Comparison of ENCODE assay signal across 16 cellular contexts in genomic region chr14:69632154-69632553, GRCh38. TPM values are rescaled to one million over a fixed set of nuclear protein-coding genes. Genes with fewer than 3 reads are reported as not detected.
DNase-seq lines count a peak whose midpoint lies in the region; ATAC-seq, FAIRE-seq and TF ChIP-seq lines count a peak whose summit lies in the region.
"Had no signal": no experiment of that assay in that cellular context is flagged by ENCODE, and none has a peak within 500 bp of the region (broad histone marks: within the 10 kb centered on the region; RNA-seq: fewer than 3 reads in every experiment).

No MANE protein-coding gene starts in this region.

- TF ChIP-seq EP300 in K562 (IDR thresholded peaks at IDR 0.05; ENCODE audit: low read length) (no peak), suprapubic skin (IDR thresholded peaks at IDR 0.05) (no peak)

- H3K36me3 ChIP-seq in K562 (ENCODE audit: control insufficient read depth, insufficient read depth, low read length), result peaks cover 3% of the 10 kb centered on the region; the same call in 2 of the 3 replicates
- no peaks in the 10 kb centered on the region for H3K36me3 ChIP-seq in suprapubic skin
- H3K36me3 ChIP-seq: adrenal gland, tibial artery had no signal

- H3K9ac ChIP-seq in K562 (ENCODE audit: insufficient read depth in 1 of 2, low read depth in 2 of 2, low read length in 2 of 2), result peak overlapping the region in 1 of 2 experiments; percentile 67; a peak in 1 of 4 replicates

- FAIRE-seq in HTR-8/SVneo (lab: Jason Lieb, UNC) (peak; percentile 31), K562 (lab: Jason Lieb, UNC) (no peak)
- FAIRE-seq: endometrium, RCC 7860 had no signal

- TF ChIP-seq POLR2A in K562 (conservative IDR thresholded peaks at IDR 0.05), result no peak
- TF ChIP-seq POLR2A in suprapubic skin (IDR thresholded peaks at IDR 0.05), result no peak

- H3K27ac ChIP-seq in K562 (ENCODE audit: extremely low read depth, low read depth, low read length) (no peak overlapping the region), suprapubic skin (no peak overlapping the region)
- H3K27ac ChIP-seq: tibial artery had no signal

- no peaks in the 10 kb centered on the region for H3K9me3 ChIP-seq in K562 (replicated peaks; ENCODE audit: control insufficient read depth, insufficient read depth, low read depth, low read length)
- H3K9me3 ChIP-seq in suprapubic skin, result no peaks in the 10 kb centered on the region
- H3K9me3 ChIP-seq: adrenal gland, tibial artery had no signal

- in situ Hi-C loops in K562 (cut with MboI), result no loop called here

- H3K4me1 ChIP-seq in K562 (replicated peaks in 1 of 2; ENCODE audit: control insufficient read depth in 2 of 2, insufficient read depth in 2 of 2, low read length in 2 of 2) (peaks cover 9 to 82% of the 10 kb centered on the region in 2 experiments; a peak in 4 of 5 replicates), suprapubic skin (peaks cover 79% of the 10 kb centered on the region)

- TF ChIP-seq RAD21 in K562 (CRISPR knock-in tag; conservative IDR thresholded peaks at IDR 0.05 in 1 of 2, IDR thresholded peaks at IDR 0.05 in 1 of 2), result no peak

- intact Hi-C loops in CD14-positive monocyte (cut with micrococcal nuclease) (no loop called here), K562 (cut with micrococcal nuclease) (no loop called here)

- peaks cover 0 to 2% (median 0%) of the 10 kb centered on the region in 7 donors for H3K9me3 Mint-ChIP-seq in CD14-positive monocyte
- no peaks in the 10 kb centered on the region for H3K9me3 Mint-ChIP-seq in naive thymus-derived CD8-positive, alpha-beta T cell

- peak overlapping the region; percentile 76 to 89 (median 86) for H3K27ac Mint-ChIP-seq in CD14-positive monocyte
- peak overlapping the region in 6 of 10 donors; percentile 19 to 91 (median 42) for H3K27ac Mint-ChIP-seq in naive thymus-derived CD8-positive, alpha-beta T cell

- peak overlapping the region; percentile 49 to 77 for H3K4me3 Mint-ChIP-seq in CD14-positive monocyte
- H3K4me3 Mint-ChIP-seq in naive thymus-derived CD8-positive, alpha-beta T cell, result no peak overlapping the region

- no peak for ATAC-seq in K562
- ATAC-seq in naive thymus-derived CD8-positive, alpha-beta T cell, result no peak
- no peak for ATAC-seq in GM21360 (IDR thresholded peaks at IDR 0.05; ENCODE audit: unreplicated experiment)
- no peak for ATAC-seq in GM18858 (IDR thresholded peaks at IDR 0.05; ENCODE audit: unreplicated experiment)
- ATAC-seq: HCT116 had no signal

- no peak overlapping the region for H2AFZ ChIP-seq in K562 (ENCODE audit: low read depth, low read length)

- BruUV-seq in K562 (replicated peaks; lab: Mats Ljungman, UMichigan), result no TSS peak

- H3K27me3 ChIP-seq in K562 (ENCODE audit: control insufficient read depth in 2 of 2, insufficient read depth in 2 of 2, low read length in 2 of 2) (no peaks in the 10 kb centered on the region), suprapubic skin (no peaks in the 10 kb centered on the region)
- H3K27me3 ChIP-seq: adrenal gland, tibial artery had no signal

- no peaks in the 10 kb centered on the region for H4K20me1 ChIP-seq in K562 (replicated peaks; ENCODE audit: control insufficient read depth, insufficient read depth, low read length)

- DNase-seq in CD14-positive monocyte (ENCODE audit: low spot score) (no peak), HTR-8/SVneo (ENCODE audit: insufficient read length, low spot score) (no peak), K562 (ENCODE audit: extremely low read depth in 1 of 4, low spot score in 3 of 4) (no peak), suprapubic skin (ENCODE audit: low spot score in 2 of 2) (no peak)
- no peak for DNase-seq in naive thymus-derived CD8-positive, alpha-beta T cell
- DNase-seq in stimulated activated CD4-positive, alpha-beta T cell treated with anti-CD3 and anti-CD28 coated beads, Interleukin-4, amount 100 ng/mL, for 1 hour, result no peak
- DNase-seq: activated CD4-positive, alpha-beta T cell treated with anti-CD3 and anti-CD28 coated beads for 4 hours; NCI-H1417 treated with DMSO at 0.1 percent for 48 hours; nucleus accumbens; tibial artery had no signal

- peaks cover 99% of the 10 kb centered on the region for H3K79me2 ChIP-seq in K562 (ENCODE audit: control insufficient read depth, insufficient read depth, low read length)

- H3K9me1 ChIP-seq in K562 (ENCODE audit: control insufficient read depth, insufficient read depth, low read length), result no peaks in the 10 kb centered on the region

- H3K36me3 Mint-ChIP-seq in CD14-positive monocyte, result peaks cover 20 to 38% of the 10 kb centered on the region in 2 donors
- H3K36me3 Mint-ChIP-seq in naive thymus-derived CD8-positive, alpha-beta T cell, result peaks cover 0 to 3% (median 0%) of the 10 kb centered on the region in 3 donors

- H3K4me1 Mint-ChIP-seq in CD14-positive monocyte, result peaks cover 90% of the 10 kb centered on the region
- peaks cover 59 to 98% (median 95%) of the 10 kb centered on the region in 4 donors for H3K4me1 Mint-ChIP-seq in naive thymus-derived CD8-positive, alpha-beta T cell

- H3K27me3 Mint-ChIP-seq in CD14-positive monocyte (ENCODE audit: low read depth in 3 of 3), result peaks cover 0 to 2% (median 0%) of the 10 kb centered on the region in 3 donors
- H3K27me3 Mint-ChIP-seq in naive thymus-derived CD8-positive, alpha-beta T cell, result no peaks in the 10 kb centered on the region

- H3K4me3 ChIP-seq in K562 (no peak overlapping the region), suprapubic skin (no peak overlapping the region)
- H3K4me3 ChIP-seq: adrenal gland, tibial artery had no signal

- 45% methylated on average over 1 of the region's 4 CpGs for WGBS in K562 (ENCODE audit: insufficient coverage, low coverage, missing lambda C conversion rate)
- WGBS in suprapubic skin, result 53% methylated on average over 4 of the region's 4 CpGs

- peak overlapping the region; percentile 26 for H3K4me2 ChIP-seq in K562 (ENCODE audit: insufficient read depth, low read length)

- CTCF ChIA-PET in K562 (lab: Yijun Ruan, JAX; ENCODE audit: low intra/inter-chr PET ratio), result no interaction called here

- POLR2A ChIA-PET in K562 (lab: Yijun Ruan, JAX), result no interaction called here
- POLR2A ChIA-PET in naive thymus-derived CD8-positive, alpha-beta T cell (lab: Charles Lee), result interaction anchor here (0.7 to 0.8 kb wide), 2 partner anchors 14 to 23 kb away, joined by 3 to 5 read pairs; no protein-coding TSS in a partner anchor

- TF ChIP-seq CTCF in CD14-positive monocyte (IDR thresholded peaks at IDR 0.05) (no peak), K562 (IDR thresholded peaks at IDR 0.05 in 2 of 3, conservative IDR thresholded peaks at IDR 0.05 in 1 of 3; ENCODE audit: insufficient read depth in 2 of 3, low read depth in 1 of 3, low read length in 3 of 3) (no peak), suprapubic skin (IDR thresholded peaks at IDR 0.05) (no peak)

TF ChIP-seq in K562, 482 proteins besides CTCF, POLR2A, EP300 and RAD21:
- TF ChIP-seq ILF3 (IDR thresholded peaks at IDR 0.05; ENCODE audit: borderline replicate concordance) (no peak), ZNF263 (CRISPR knock-in tag; IDR thresholded peaks at IDR 0.05; ENCODE audit: borderline replicate concordance) (peak; percentile 67; the same call in 1 of the 2 replicates), SMARCC2 (IDR thresholded peaks at IDR 0.05; ENCODE audit: low read depth) (no peak)

RNA-seq across cellular contexts. Expression of gene SUSD6, which starts 20.8 kb away (rescaled TPM):
- polyA plus RNA-seq in CD14-positive monocyte, result 10 to 100 TPM; 17.3 to 30.1 TPM
- total RNA-seq in K562 (2011; cell fraction: chromatin; rRNA removed; ENCODE audit: low replicate concordance), result 51.2 and 76.5 TPM in 2 replicates
- total RNA-seq in K562 (2011; cell fraction: nucleolus; rRNA removed), result 50.5 and 58.7 TPM in 2 replicates
- total RNA-seq in K562 (2011; cell fraction: nucleoplasm; rRNA removed), result 56.2 and 57.9 TPM in 2 replicates
- 3.8 and 4.1 TPM in 2 replicates for total RNA-seq in K562 (2014; rRNA removed)
- total RNA-seq in K562 (2014; rRNA removed; fragmentation: Illumina TruSeq; extraction: Trizol), result 5.5 and 5.7 TPM in 2 replicates
- total RNA-seq in K562 (2015; rRNA removed; fragmentation: Illumina TruSeq; extraction: Trizol), result 5.0 and 5.2 TPM in 2 replicates
- total RNA-seq in K562 (2021), result 18.4 and 20.7 TPM in 2 replicates
- polyA plus RNA-seq in K562 (2011; rRNA removed), result 13.0 and 25.6 TPM in 2 replicates
- polyA plus RNA-seq in K562 (2011; cell fraction: cytosol; rRNA removed), result 8.0 and 14.7 TPM in 2 replicates
- polyA plus RNA-seq in K562 (2011; cell fraction: nucleus; rRNA removed), result 63.8 and 68.6 TPM in 2 replicates
- polyA plus RNA-seq in K562 (2012), result 5.8 and 7.8 TPM in 2 replicates
- polyA plus RNA-seq in K562 (2014; fragmentation: Illumina TruSeq; extraction: Trizol), result 12.2 and 12.3 TPM in 2 replicates
- 1 to 10 TPM; 2.9 to 5.6 TPM for polyA plus RNA-seq in K562 (2014; fragmentation: Nextera tagmentation; extraction: Ambion mirVana)
- 11.4 and 11.7 TPM in 2 replicates for polyA plus RNA-seq in K562 (2014; rRNA removed)
- 18.0 and 19.0 TPM in 2 replicates for polyA minus RNA-seq in K562 (2011; rRNA and poly(A)+ RNA removed)
- 7.5 and 9.8 TPM in 2 replicates for polyA minus RNA-seq in K562 (2011; cell fraction: cytosol; rRNA and poly(A)+ RNA removed)
- 15.6 and 35.9 TPM in 2 replicates for polyA minus RNA-seq in K562 (2011; cell fraction: nucleus; rRNA and poly(A)+ RNA removed)
- total RNA-seq in naive thymus-derived CD8-positive, alpha-beta T cell, result 10 to 100 TPM; 34.7 to 38.8 TPM
- 1 to 10 TPM; 4.5 to 6.8 (median 5.6) TPM for polyA plus RNA-seq in naive thymus-derived CD8-positive, alpha-beta T cell
- total RNA-seq in suprapubic skin, result 10 to 100 TPM; 45.1 to 60.4 (median 56.7) TPM

RNA-seq across cellular contexts. Expression of gene CCDC177, which starts 57.5 kb away (rescaled TPM):
- not detected for polyA plus RNA-seq in CD14-positive monocyte
- not detected in 2 replicates for total RNA-seq in K562 (2011; cell fraction: chromatin; rRNA removed; ENCODE audit: low replicate concordance)
- not detected in 2 replicates for total RNA-seq in K562 (2011; cell fraction: nucleolus; rRNA removed)
- total RNA-seq in K562 (2011; cell fraction: nucleoplasm; rRNA removed), result not detected in 2 replicates
- not detected in 2 replicates for total RNA-seq in K562 (2014; rRNA removed)
- not detected in 2 replicates for total RNA-seq in K562 (2014; rRNA removed; fragmentation: Illumina TruSeq; extraction: Trizol)
- total RNA-seq in K562 (2015; rRNA removed; fragmentation: Illumina TruSeq; extraction: Trizol), result not detected in 2 replicates
- not detected in 2 replicates for total RNA-seq in K562 (2021)
- polyA plus RNA-seq in K562 (2011; rRNA removed), result not detected in 2 replicates
- not detected in 2 replicates for polyA plus RNA-seq in K562 (2011; cell fraction: cytosol; rRNA removed)
- not detected in 2 replicates for polyA plus RNA-seq in K562 (2011; cell fraction: nucleus; rRNA removed)
- not detected in 2 replicates for polyA plus RNA-seq in K562 (2012)
- not detected in 2 replicates for polyA plus RNA-seq in K562 (2014; fragmentation: Illumina TruSeq; extraction: Trizol)
- polyA plus RNA-seq in K562 (2014; fragmentation: Nextera tagmentation; extraction: Ambion mirVana), result not detected
- polyA plus RNA-seq in K562 (2014; rRNA removed), result not detected in 2 replicates
- not detected in 2 replicates for polyA minus RNA-seq in K562 (2011; rRNA and poly(A)+ RNA removed)
- polyA minus RNA-seq in K562 (2011; cell fraction: cytosol; rRNA and poly(A)+ RNA removed), result not detected in 2 replicates
- not detected in 2 replicates for polyA minus RNA-seq in K562 (2011; cell fraction: nucleus; rRNA and poly(A)+ RNA removed)
- total RNA-seq in naive thymus-derived CD8-positive, alpha-beta T cell, result not detected
- not detected for polyA plus RNA-seq in naive thymus-derived CD8-positive, alpha-beta T cell
- total RNA-seq in suprapubic skin, result under 1 TPM in 2 of 4 donors, not detected in 2; 0.13 to 0.34 TPM

Comparison
In these comparisons a context has a peak if more than half of its experiments do, and no peak if none do; other contexts are left out.
1. H3K4me3 Mint-ChIP-seq: peak in CD14-positive monocyte (2 of 2); none in naive thymus-derived CD8-positive, alpha-beta T cell (0 of 10).